1 cellular context compared by ENCODE assay signal in the genomic region with DNA sequence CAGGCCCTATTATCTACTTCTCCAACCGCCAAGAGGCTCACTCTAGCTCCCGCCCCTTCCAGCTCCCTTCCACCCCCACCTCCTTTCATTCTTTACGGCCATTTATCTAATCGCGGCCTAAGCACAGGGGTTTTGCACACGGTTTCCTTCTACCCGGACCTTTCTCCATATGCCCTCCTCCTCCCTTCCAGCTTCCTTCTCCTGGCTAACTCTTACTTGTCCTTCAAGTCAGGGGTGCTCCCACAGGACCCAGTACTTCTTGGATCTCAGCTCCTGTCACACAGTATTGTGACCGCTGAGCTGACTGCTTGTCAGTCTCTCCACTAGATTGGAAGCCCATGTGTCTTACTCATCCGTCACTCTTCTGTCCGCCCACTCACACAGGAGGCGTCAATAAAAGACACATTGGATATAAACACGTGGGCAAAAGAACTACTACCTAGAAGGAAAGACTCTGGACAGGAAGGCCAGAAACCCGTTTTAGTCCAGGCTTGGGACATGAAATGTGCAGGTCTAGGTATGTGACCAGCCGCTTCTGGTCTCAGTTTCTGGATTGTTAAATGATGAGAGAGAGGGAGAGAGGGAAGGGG.
TF ChIP-seq lines count a peak whose summit lies in the region.

No MANE protein-coding gene starts in this region.

TF ChIP-seq in K562, 482 proteins besides CTCF, POLR2A, EP300 and RAD21 (continued from another document and continues in another):
- TF ChIP-seq CBX2 (IDR thresholded peaks at IDR 0.05; ENCODE audit: insufficient read depth, low read length, poor library complexity, severe bottlenecking) (no peak), HSF4 (CRISPR knock-in tag; IDR thresholded peaks at IDR 0.05; ENCODE audit: borderline replicate concordance) (no peak), ZC3H8 (IDR thresholded peaks at IDR 0.05) (no peak), SAP30 (IDR thresholded peaks at IDR 0.05; ENCODE audit: borderline replicate concordance, insufficient read depth, low read depth, low read length, poor library complexity, severe bottlenecking) (no peak), SPI1 (IDR thresholded peaks at IDR 0.05; ENCODE audit: borderline replicate concordance, low read depth, low read length) (no peak), SMAD1 (IDR thresholded peaks at IDR 0.05; ENCODE audit: low read depth, low read length, partially characterized antibody) (no peak), RUNX1 (IDR thresholded peaks at IDR 0.05; ENCODE audit: low read depth) (no peak), ZFP36 (IDR thresholded peaks at IDR 0.05; ENCODE audit: low read depth, low read length, partially characterized antibody) (no peak), PBX2 (CRISPR knock-in tag; IDR thresholded peaks at IDR 0.05; ENCODE audit: low read depth) (0 out of 2 replicates have a peak, but pooled peaks have one; percentile 42), PBX2 (tag; conservative IDR thresholded peaks at IDR 0.05; ENCODE audit: low read depth) (peak; percentile 90), HDGF (IDR thresholded peaks at IDR 0.05) (peak; percentile 76), TARDBP (IDR thresholded peaks at IDR 0.05) (no peak), MYNN (IDR thresholded peaks at IDR 0.05) (no peak), MYNN (CRISPR knock-in tag; IDR thresholded peaks at IDR 0.05) (no peak), ZNF518B (CRISPR knock-in tag; IDR thresholded peaks at IDR 0.05) (no peak), FOXA3 (CRISPR knock-in tag; conservative IDR thresholded peaks at IDR 0.05 in 1 of 2, IDR thresholded peaks at IDR 0.05 in 1 of 2) (0 out of 4 replicates have a peak, but pooled peaks of 1 of the 2 experiments have one; percentile 22), SMARCC2 (IDR thresholded peaks at IDR 0.05; ENCODE audit: low read depth) (peak; percentile 59; the same call in 1 of the 2 replicates), BCLAF1 (IDR thresholded peaks at IDR 0.05; ENCODE audit: borderline replicate concordance in 1 of 2, control insufficient read depth in 1 of 2, low read depth in 2 of 2, low read length in 1 of 2) (no peak), KDM5B (IDR thresholded peaks at IDR 0.05; ENCODE audit: insufficient replicate concordance, low read depth, low read length) (no peak), FOXM1 (IDR thresholded peaks at IDR 0.05; ENCODE audit: low read depth) (no peak), FOXM1 (CRISPR knock-in tag; IDR thresholded peaks at IDR 0.05; ENCODE audit: low read depth) (no peak), NCOA6 (IDR thresholded peaks at IDR 0.05) (no peak), ZBED1 (IDR thresholded peaks at IDR 0.05) (no peak), SRSF9 (IDR thresholded peaks at IDR 0.05; ENCODE audit: borderline replicate concordance, low read depth, low read length) (no peak), ZNF263 (CRISPR knock-in tag; IDR thresholded peaks at IDR 0.05; ENCODE audit: borderline replicate concordance) (peak; percentile 82), ZNF175 (CRISPR knock-in tag; IDR thresholded peaks at IDR 0.05; ENCODE audit: low read depth) (no peak), ZFX (CRISPR knock-in tag; IDR thresholded peaks at IDR 0.05) (peak; percentile 79), ZNF212 (CRISPR knock-in tag; IDR thresholded peaks at IDR 0.05) (no peak), NEUROD1 (IDR thresholded peaks at IDR 0.05; ENCODE audit: borderline replicate concordance, low read depth, low read length, partially characterized antibody) (no peak), ZNF12 (CRISPR knock-in tag; IDR thresholded peaks at IDR 0.05) (no peak), HNRNPK (IDR thresholded peaks at IDR 0.05; ENCODE audit: low read depth, low read length, poor library complexity, severe bottlenecking) (no peak), E2F3 (CRISPR knock-in tag; IDR thresholded peaks at IDR 0.05) (no peak)
- TF ChIP-seq, protein P1, sequence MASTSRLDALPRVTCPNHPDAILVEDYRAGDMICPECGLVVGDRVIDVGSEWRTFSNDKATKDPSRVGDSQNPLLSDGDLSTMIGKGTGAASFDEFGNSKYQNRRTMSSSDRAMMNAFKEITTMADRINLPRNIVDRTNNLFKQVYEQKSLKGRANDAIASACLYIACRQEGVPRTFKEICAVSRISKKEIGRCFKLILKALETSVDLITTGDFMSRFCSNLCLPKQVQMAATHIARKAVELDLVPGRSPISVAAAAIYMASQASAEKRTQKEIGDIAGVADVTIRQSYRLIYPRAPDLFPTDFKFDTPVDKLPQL (IDR thresholded peaks at IDR 0.05; ENCODE audit: extremely low read depth, insufficient read length): no peak
- TF ChIP-seq, protein P2, sequence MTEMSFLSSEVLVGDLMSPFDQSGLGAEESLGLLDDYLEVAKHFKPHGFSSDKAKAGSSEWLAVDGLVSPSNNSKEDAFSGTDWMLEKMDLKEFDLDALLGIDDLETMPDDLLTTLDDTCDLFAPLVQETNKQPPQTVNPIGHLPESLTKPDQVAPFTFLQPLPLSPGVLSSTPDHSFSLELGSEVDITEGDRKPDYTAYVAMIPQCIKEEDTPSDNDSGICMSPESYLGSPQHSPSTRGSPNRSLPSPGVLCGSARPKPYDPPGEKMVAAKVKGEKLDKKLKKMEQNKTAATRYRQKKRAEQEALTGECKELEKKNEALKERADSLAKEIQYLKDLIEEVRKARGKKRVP (CRISPR knock-in tag; IDR thresholded peaks at IDR 0.05): peak; percentile 4; the same call in 1 of the 2 replicates
- TF ChIP-seq, protein P3, sequence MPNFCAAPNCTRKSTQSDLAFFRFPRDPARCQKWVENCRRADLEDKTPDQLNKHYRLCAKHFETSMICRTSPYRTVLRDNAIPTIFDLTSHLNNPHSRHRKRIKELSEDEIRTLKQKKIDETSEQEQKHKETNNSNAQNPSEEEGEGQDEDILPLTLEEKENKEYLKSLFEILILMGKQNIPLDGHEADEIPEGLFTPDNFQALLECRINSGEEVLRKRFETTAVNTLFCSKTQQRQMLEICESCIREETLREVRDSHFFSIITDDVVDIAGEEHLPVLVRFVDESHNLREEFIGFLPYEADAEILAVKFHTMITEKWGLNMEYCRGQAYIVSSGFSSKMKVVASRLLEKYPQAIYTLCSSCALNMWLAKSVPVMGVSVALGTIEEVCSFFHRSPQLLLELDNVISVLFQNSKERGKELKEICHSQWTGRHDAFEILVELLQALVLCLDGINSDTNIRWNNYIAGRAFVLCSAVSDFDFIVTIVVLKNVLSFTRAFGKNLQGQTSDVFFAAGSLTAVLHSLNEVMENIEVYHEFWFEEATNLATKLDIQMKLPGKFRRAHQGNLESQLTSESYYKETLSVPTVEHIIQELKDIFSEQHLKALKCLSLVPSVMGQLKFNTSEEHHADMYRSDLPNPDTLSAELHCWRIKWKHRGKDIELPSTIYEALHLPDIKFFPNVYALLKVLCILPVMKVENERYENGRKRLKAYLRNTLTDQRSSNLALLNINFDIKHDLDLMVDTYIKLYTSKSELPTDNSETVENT (CRISPR knock-in tag; IDR thresholded peaks at IDR 0.05): no peak
- TF ChIP-seq, protein P4, sequence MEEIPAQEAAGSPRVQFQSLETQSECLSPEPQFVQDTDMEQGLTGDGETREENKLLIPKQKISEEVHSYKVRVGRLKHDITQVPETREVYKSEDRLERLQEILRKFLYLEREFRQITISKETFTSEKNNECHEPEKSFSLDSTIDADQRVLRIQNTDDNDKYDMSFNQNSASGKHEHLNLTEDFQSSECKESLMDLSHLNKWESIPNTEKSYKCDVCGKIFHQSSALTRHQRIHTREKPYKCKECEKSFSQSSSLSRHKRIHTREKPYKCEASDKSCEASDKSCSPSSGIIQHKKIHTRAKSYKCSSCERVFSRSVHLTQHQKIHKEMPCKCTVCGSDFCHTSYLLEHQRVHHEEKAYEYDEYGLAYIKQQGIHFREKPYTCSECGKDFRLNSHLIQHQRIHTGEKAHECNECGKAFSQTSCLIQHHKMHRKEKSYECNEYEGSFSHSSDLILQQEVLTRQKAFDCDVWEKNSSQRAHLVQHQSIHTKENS (CRISPR knock-in tag; IDR thresholded peaks at IDR 0.05): no peak
- TF ChIP-seq, protein P5, sequence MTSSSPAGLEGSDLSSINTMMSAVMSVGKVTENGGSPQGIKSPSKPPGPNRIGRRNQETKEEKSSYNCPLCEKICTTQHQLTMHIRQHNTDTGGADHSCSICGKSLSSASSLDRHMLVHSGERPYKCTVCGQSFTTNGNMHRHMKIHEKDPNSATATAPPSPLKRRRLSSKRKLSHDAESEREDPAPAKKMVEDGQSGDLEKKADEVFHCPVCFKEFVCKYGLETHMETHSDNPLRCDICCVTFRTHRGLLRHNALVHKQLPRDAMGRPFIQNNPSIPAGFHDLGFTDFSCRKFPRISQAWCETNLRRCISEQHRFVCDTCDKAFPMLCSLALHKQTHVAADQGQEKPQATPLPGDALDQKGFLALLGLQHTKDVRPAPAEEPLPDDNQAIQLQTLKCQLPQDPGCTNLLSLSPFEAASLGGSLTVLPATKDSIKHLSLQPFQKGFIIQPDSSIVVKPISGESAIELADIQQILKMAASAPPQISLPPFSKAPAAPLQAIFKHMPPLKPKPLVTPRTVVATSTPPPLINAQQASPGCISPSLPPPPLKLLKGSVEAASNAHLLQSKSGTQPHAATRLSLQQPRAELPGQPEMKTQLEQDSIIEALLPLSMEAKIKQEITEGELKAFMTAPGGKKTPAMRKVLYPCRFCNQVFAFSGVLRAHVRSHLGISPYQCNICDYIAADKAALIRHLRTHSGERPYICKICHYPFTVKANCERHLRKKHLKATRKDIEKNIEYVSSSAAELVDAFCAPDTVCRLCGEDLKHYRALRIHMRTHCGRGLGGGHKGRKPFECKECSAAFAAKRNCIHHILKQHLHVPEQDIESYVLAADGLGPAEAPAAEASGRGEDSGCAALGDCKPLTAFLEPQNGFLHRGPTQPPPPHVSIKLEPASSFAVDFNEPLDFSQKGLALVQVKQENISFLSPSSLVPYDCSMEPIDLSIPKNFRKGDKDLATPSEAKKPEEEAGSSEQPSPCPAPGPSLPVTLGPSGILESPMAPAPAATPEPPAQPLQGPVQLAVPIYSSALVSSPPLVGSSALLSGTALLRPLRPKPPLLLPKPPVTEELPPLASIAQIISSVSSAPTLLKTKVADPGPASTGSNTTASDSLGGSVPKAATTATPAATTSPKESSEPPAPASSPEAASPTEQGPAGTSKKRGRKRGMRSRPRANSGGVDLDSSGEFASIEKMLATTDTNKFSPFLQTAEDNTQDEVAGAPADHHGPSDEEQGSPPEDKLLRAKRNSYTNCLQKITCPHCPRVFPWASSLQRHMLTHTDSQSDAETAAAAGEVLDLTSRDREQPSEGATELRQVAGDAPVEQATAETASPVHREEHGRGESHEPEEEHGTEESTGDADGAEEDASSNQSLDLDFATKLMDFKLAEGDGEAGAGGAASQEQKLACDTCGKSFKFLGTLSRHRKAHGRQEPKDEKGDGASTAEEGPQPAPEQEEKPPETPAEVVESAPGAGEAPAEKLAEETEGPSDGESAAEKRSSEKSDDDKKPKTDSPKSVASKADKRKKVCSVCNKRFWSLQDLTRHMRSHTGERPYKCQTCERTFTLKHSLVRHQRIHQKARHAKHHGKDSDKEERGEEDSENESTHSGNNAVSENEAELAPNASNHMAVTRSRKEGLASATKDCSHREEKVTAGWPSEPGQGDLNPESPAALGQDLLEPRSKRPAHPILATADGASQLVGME (CRISPR knock-in tag; IDR thresholded peaks at IDR 0.05): no peak
